Comparison of ENCODE assay signal across 8 cellular contexts in genomic region chr1:229558460-229559335, GRCh38. TPM values are rescaled to one million over a fixed set of nuclear protein-coding genes. Genes with fewer than 3 reads are reported as not detected.
DNase-seq lines count a peak whose midpoint lies in the region; ATAC-seq and TF ChIP-seq lines count a peak whose summit lies in the region.

Gene ABCB10 (minus strand): TSS chr1:229558707. CDS start chr1:229558652, 55 bp downstream.

- peak within 1 kb of the TSS; percentile 71 for H3K4me3 ChIP-seq in AG09309 (ENCODE audit: control insufficient read depth, low read depth, low read length)
- peak within 1 kb of the TSS; percentile 60 to 99 (median 94) for H3K4me3 ChIP-seq in spleen

- DNase-seq in AG09309 (ENCODE audit: low read depth) (peak; percentile 88), NCI-H2227 (lab: John Stamatoyannopoulos, UW; ENCODE audit: unreplicated experiment) (peak; percentile 99), WTC11 (ENCODE audit: low spot score) (peak; percentile 96), caudate nucleus (lab: John Stamatoyannopoulos, UW) (peak in 60 of 61 donors; percentile 27 to 99 (median 93)), immature natural killer cell (peak; percentile 86 to 88 (median 87)), spleen (peak; percentile 98)

- TF ChIP-seq CTCF in AG09309 (IDR thresholded peaks at IDR 0.05; ENCODE audit: control insufficient read depth, insufficient read depth, low read depth, low read length, missing control alignments) (peak; percentile 60), WTC11 (IDR thresholded peaks at IDR 0.05) (peak; percentile 56; the same call in 1 of the 2 replicates), spleen (IDR thresholded peaks at IDR 0.05 in 8 of 11, conservative IDR thresholded peaks at IDR 0.05 in 3 of 11) (peak; percentile 65 to 95 (median 87))

- TF ChIP-seq POLR2A in spleen (IDR thresholded peaks at IDR 0.05) = peak; percentile 7 to 61 (median 10)

- H3K4me1 Mint-ChIP-seq in WTC11 = peaks cover 47% of the 10 kb centered on the region
- peaks cover 39 to 53% of the 10 kb centered on the region in 2 donors for H3K4me1 Mint-ChIP-seq in immature natural killer cell

- H3K36me3 ChIP-seq in spleen = no peaks in the 10 kb centered on the region

- H3K4me3 Mint-ChIP-seq in WTC11 = peak within 1 kb of the TSS; percentile 82
- H3K4me3 Mint-ChIP-seq in immature natural killer cell = peak within 1 kb of the TSS; percentile 93 to 96 (median 95)

- H3K36me3 Mint-ChIP-seq in WTC11 (no peaks in the 10 kb centered on the region), immature natural killer cell (no peaks in the 10 kb centered on the region)

- no peaks in the 10 kb centered on the region for H3K9me3 Mint-ChIP-seq in WTC11
- peaks cover 0 to 2% (median 0%) of the 10 kb centered on the region in 6 donors for H3K9me3 Mint-ChIP-seq in immature natural killer cell

- no peaks in the 10 kb centered on the region for H3K27me3 ChIP-seq in spleen (replicated peaks in 1 of 7)

- H3K27ac Mint-ChIP-seq in WTC11 (peak within 1 kb of the TSS; percentile 89; the same call in 1 of the 2 replicates), immature natural killer cell (peak within 1 kb of the TSS; percentile 86 to 93 (median 88))

- CTCF ChIA-PET in WTC11 (lab: Charles Lee) = interaction anchor here (0.5 to 1.7 kb wide), 26 partner anchors 9 to 299 kb away, joined by 3 to 8 read pairs (median 4); partner anchors contain the start of genes RAB4A, TAF5L and URB2

- WGBS in spleen, 5 donors = 0 to 1% (median 0%) methylated on average over 21 to 109 of the region's 109 CpGs

- H3K27ac ChIP-seq in caudate nucleus (ENCODE audit: low read depth, low read length) (peak within 1 kb of the TSS; percentile 90), spleen (peak within 1 kb of the TSS; percentile 80 to 94 (median 90))

- peak; percentile 86 for ATAC-seq in GM18907 (IDR thresholded peaks at IDR 0.05; ENCODE audit: unreplicated experiment)
- peak; percentile 78 for ATAC-seq in HG03159 (IDR thresholded peaks at IDR 0.05; ENCODE audit: unreplicated experiment)
- ATAC-seq in WTC11 = peak; percentile 80

- intact Hi-C loops in spleen (cut with DNase I; ENCODE audit: low total_unique reads) = loop anchor here (5.0 kb wide), 1 partner anchor 69 kb away; the partner anchor contains the start of genes TAF5L and URB2

- H3K4me1 ChIP-seq in spleen = peaks cover 9 to 55% (median 44%) of the 10 kb centered on the region in 6 donors

- no peaks in the 10 kb centered on the region for H3K9me3 ChIP-seq in spleen

- POLR2A ChIA-PET in WTC11 (lab: Charles Lee) = interaction anchor here (1.0 to 1.2 kb wide), 4 partner anchors 51 to 77 kb away, joined by 3 to 4 read pairs (median 3); partner anchors contain the start of gene NUP133

- peaks cover 7% of the 10 kb centered on the region; the same call in 1 of the 2 replicates for H3K27me3 Mint-ChIP-seq in WTC11 (ENCODE audit: low read depth)
- H3K27me3 Mint-ChIP-seq in immature natural killer cell (ENCODE audit: low read depth in 3 of 3) = peaks cover 2 to 6% (median 3%) of the 10 kb centered on the region in 3 donors

TF ChIP-seq in WTC11, 78 proteins besides CTCF, POLR2A, EP300 and RAD21 (continues in another document):
- TF ChIP-seq ZNF121 (CRISPR knock-in tag; IDR thresholded peaks at IDR 0.05) = no peak
- peak; percentile 97 for TF ChIP-seq ZNF423 (CRISPR knock-in tag; IDR thresholded peaks at IDR 0.05)
- TF ChIP-seq ETV6 (CRISPR knock-in tag; IDR thresholded peaks at IDR 0.05) = peak; percentile 92; the same call in 1 of the 2 replicates
- TF ChIP-seq EMX1 (CRISPR knock-in tag; IDR thresholded peaks at IDR 0.05) = no peak
- TF ChIP-seq ESRRA (CRISPR knock-in tag; IDR thresholded peaks at IDR 0.05; ENCODE audit: borderline replicate concordance) = no peak
- no peak for TF ChIP-seq ZNF416 (CRISPR knock-in tag; IDR thresholded peaks at IDR 0.05)
- TF ChIP-seq FOXP1 (CRISPR knock-in tag; IDR thresholded peaks at IDR 0.05; ENCODE audit: borderline replicate concordance) = peak; percentile 81; the same call in 1 of the 2 replicates
- no peak for TF ChIP-seq NR1H2 (CRISPR knock-in tag; IDR thresholded peaks at IDR 0.05)
- TF ChIP-seq ZNF219 (CRISPR knock-in tag; IDR thresholded peaks at IDR 0.05; ENCODE audit: borderline replicate concordance) = 0 out of 2 replicates have a peak, but pooled peaks have one; percentile 52
- TF ChIP-seq PREB (CRISPR knock-in tag; IDR thresholded peaks at IDR 0.05; ENCODE audit: borderline replicate concordance) = no peak
- TF ChIP-seq ATF1 (CRISPR knock-in tag; IDR thresholded peaks at IDR 0.05) = no peak
- TF ChIP-seq MYBL2 (CRISPR knock-in tag; IDR thresholded peaks at IDR 0.05) = peak; percentile 66; the same call in 1 of the 2 replicates
- peak; percentile 56; the same call in 1 of the 2 replicates for TF ChIP-seq AFF4 (CRISPR knock-in tag; IDR thresholded peaks at IDR 0.05; ENCODE audit: borderline replicate concordance)
- no peak for TF ChIP-seq ZNF671 (CRISPR knock-in tag; IDR thresholded peaks at IDR 0.05)
- TF ChIP-seq SP1 (CRISPR knock-in tag; conservative IDR thresholded peaks at IDR 0.05) = peak; percentile 72
- no peak for TF ChIP-seq SMAD3 (CRISPR knock-in tag; IDR thresholded peaks at IDR 0.05; ENCODE audit: borderline replicate concordance)
- no peak for TF ChIP-seq IRF2 (CRISPR knock-in tag; IDR thresholded peaks at IDR 0.05; ENCODE audit: borderline replicate concordance, low read depth)
- no peak for TF ChIP-seq CBFB (CRISPR knock-in tag; IDR thresholded peaks at IDR 0.05; ENCODE audit: low read depth)
- no peak for TF ChIP-seq NFATC4 (CRISPR knock-in tag; IDR thresholded peaks at IDR 0.05)
- peak; percentile 92 for TF ChIP-seq ZBTB43 (CRISPR knock-in tag; IDR thresholded peaks at IDR 0.05)
- no peak for TF ChIP-seq CDX4 (CRISPR knock-in tag; IDR thresholded peaks at IDR 0.05; ENCODE audit: borderline replicate concordance)

RNA-seq across cellular contexts. Expression of gene ABCB10, which starts in this region (rescaled TPM):
- total RNA-seq in WTC11 (2021) (9.2 to 11.0 TPM (median 11.0 TPM) in 3 replicates), spleen (10 to 100 TPM; 13.6 to 21.9 (median 16.3) TPM)
- polyA plus RNA-seq in immature natural killer cell (10 to 100 TPM in 2 of 3 donors, 1 to 10 TPM in 1; 6.3 to 13.6 (median 13.1) TPM), spleen (1 to 10 TPM; 6.9 to 7.7 (median 7.3) TPM)

Comparison
In these comparisons a context has a peak if more than half of its experiments do, and no peak if none do; other contexts are left out.
1. Peak in every context shown above with its lines: DNase-seq, ATAC-seq, H3K4me3 ChIP-seq and H3K27ac ChIP-seq.